22 cellular contexts compared by ENCODE assay signal in the genomic region with DNA sequence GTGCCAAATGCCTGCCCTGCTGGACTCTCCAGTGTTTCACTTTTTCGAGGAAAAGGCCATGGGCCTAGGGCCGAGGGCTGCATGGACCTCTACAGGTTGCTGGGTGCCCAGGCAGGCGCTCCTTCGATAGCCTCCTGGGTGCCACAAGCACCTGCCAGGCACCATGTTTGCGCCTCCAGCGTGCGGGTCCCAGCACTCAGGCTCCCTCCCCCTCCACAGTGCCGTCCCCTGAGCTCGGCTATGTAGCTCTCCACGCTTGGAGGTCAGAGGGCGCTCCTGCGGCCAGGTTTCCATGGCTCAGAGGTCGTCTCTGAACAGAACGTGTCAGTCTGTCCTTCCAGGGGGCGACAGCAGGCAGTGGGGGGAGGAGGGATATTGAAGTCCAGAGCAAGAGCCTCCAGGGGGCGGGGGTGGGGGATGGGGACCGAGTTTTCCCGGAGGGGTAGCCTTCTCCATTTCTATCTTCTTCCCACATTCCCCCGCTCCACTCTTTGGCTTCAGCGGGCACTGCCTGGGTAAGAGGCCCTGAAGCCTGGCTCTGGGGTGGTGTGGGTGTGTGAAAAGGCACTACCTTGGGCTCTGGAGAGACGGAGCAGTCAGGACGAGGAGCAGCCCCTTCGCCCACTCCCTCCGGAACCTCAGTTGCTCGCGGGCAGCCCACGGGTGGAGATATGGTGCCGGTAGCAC. TPM values are rescaled to one million over a fixed set of nuclear protein-coding genes. Genes with fewer than 3 reads are reported as not detected.
DNase-seq lines count a peak whose midpoint lies in the region; ATAC-seq and TF ChIP-seq lines count a peak whose summit lies in the region.
"Had no signal": no experiment of that assay in that cellular context is flagged by ENCODE, and none has a peak within 500 bp of the region (broad histone marks: within the 10 kb centered on the region; RNA-seq: fewer than 3 reads in every experiment).

No MANE protein-coding gene starts in this region.

- no peaks in the 10 kb centered on the region for H3K9me2 ChIP-seq in GM23338 (ENCODE audit: insufficient read depth)
- H3K9me2 ChIP-seq in neural cell (ENCODE audit: insufficient read depth, low read length): no peaks in the 10 kb centered on the region

- H3K27ac ChIP-seq in GM23338 (ENCODE audit: low read depth) (no peak overlapping the region), iPS-18a (ENCODE audit: low read length) (no peak overlapping the region), neural cell (ENCODE audit: low read length) (peak overlapping the region; percentile 20)
- H3K27ac ChIP-seq: parathyroid adenoma, VCaP had no signal

- H2AFZ ChIP-seq in GM23338 (no peak overlapping the region), neural cell (ENCODE audit: low read depth, low read length) (no peak overlapping the region)
- H2AFZ ChIP-seq: parathyroid adenoma had no signal

- H3K4me3 ChIP-seq in GM23338: peak overlapping the region; percentile 59
- H3K4me3 ChIP-seq in iPS-18a (ENCODE audit: low read length): peak overlapping the region; percentile 81
- peak overlapping the region; percentile 77 for H3K4me3 ChIP-seq in neural cell (ENCODE audit: low read length)

- H3K79me2 ChIP-seq in GM23338 (replicated peaks; ENCODE audit: insufficient read depth) (no peaks in the 10 kb centered on the region), neural cell (replicated peaks; ENCODE audit: insufficient read depth, low read length) (no peaks in the 10 kb centered on the region)
- H3K79me2 ChIP-seq: parathyroid adenoma had no signal

- H3K9me3 Mint-ChIP-seq in GM23338: no peaks in the 10 kb centered on the region; the same call in 1 of the 3 replicates

- peak in 1 of 2 experiments; percentile 34; a peak in 1 of 4 replicates for TF ChIP-seq CTCF in GM23338 (conservative IDR thresholded peaks at IDR 0.05; ENCODE audit: low read depth in 2 of 2)
- TF ChIP-seq CTCF in neural cell (IDR thresholded peaks at IDR 0.05; ENCODE audit: poor library complexity, severe bottlenecking): no peak

- H3K27ac Mint-ChIP-seq in GM23338: no peak overlapping the region
- H3K27ac Mint-ChIP-seq in T-helper 17 cell: no peak overlapping the region

- peaks cover 48% of the 10 kb centered on the region for H3K4me1 ChIP-seq in GM23338 (ENCODE audit: insufficient read depth)
- H3K4me1 ChIP-seq in iPS-18a (ENCODE audit: control insufficient read depth, low read depth, low read length): peaks cover 46% of the 10 kb centered on the region

- peaks cover 52% of the 10 kb centered on the region for H3K4me1 Mint-ChIP-seq in GM23338
- peaks cover 13% of the 10 kb centered on the region for H3K4me1 Mint-ChIP-seq in T-helper 17 cell

- H3K27me3 ChIP-seq in GM23338 (ENCODE audit: insufficient read depth) (peaks cover 98% of the 10 kb centered on the region), iPS-18a (ENCODE audit: control insufficient read depth, insufficient read depth, low read length) (peaks cover 98% of the 10 kb centered on the region), neural cell (ENCODE audit: insufficient read depth, low read depth, low read length) (peaks cover 98% of the 10 kb centered on the region)

- H3K36me3 Mint-ChIP-seq in GM23338 (ENCODE audit: low read depth) (no peaks in the 10 kb centered on the region), T-helper 17 cell (ENCODE audit: low read depth) (peaks cover 2% of the 10 kb centered on the region)

- H3K36me3 ChIP-seq in GM23338 (ENCODE audit: insufficient read depth) (no peaks in the 10 kb centered on the region), iPS-18a (ENCODE audit: control insufficient read depth, low read depth, low read length) (no peaks in the 10 kb centered on the region), neural cell (ENCODE audit: insufficient read depth, low read length) (no peaks in the 10 kb centered on the region)

- ATAC-seq in GM23338: peak; percentile 1; the same call in 2 of the 3 replicates
- no peak for ATAC-seq in T-helper 17 cell
- no peak for ATAC-seq in GM18867 (IDR thresholded peaks at IDR 0.05; ENCODE audit: unreplicated experiment)
- ATAC-seq in HG02759 (IDR thresholded peaks at IDR 0.05; ENCODE audit: unreplicated experiment): no peak
- no peak for ATAC-seq in HG03280 (IDR thresholded peaks at IDR 0.05; ENCODE audit: unreplicated experiment)

- H3K9ac ChIP-seq in iPS-18a (ENCODE audit: low read length): no peak overlapping the region
- peak overlapping the region; percentile 50 for H3K9ac ChIP-seq in neural cell (ENCODE audit: low read length)
- H3K9ac ChIP-seq: parathyroid adenoma had no signal

- H3F3A ChIP-seq in GM23338 (replicated peaks; ENCODE audit: low read depth) (peaks cover 20% of the 10 kb centered on the region; the same call in 1 of the 2 replicates), neural cell (ENCODE audit: insufficient read depth, low read length, poor library complexity, severe bottlenecking) (no peaks in the 10 kb centered on the region)

- H3K27me3 Mint-ChIP-seq in GM23338 (ENCODE audit: insufficient read depth, low read depth, poor library complexity) (peaks cover 89% of the 10 kb centered on the region), T-helper 17 cell (peaks cover 80% of the 10 kb centered on the region)

- H3K9me3 ChIP-seq in T-helper 17 cell (ENCODE audit: control insufficient read depth, low read length, poor library complexity, severe bottlenecking) (peaks cover 5% of the 10 kb centered on the region), iPS-18a (ENCODE audit: control insufficient read depth, low read depth, low read length) (no peaks in the 10 kb centered on the region), neural cell (ENCODE audit: low read length) (peaks cover 6% of the 10 kb centered on the region)

- DNase-seq in GM23338 (ENCODE audit: low spot score): peak; percentile 70
- no peak for DNase-seq in T-helper 17 cell
- DNase-seq in NK-92 (lab: John Stamatoyannopoulos, UW; ENCODE audit: unreplicated experiment): no peak
- DNase-seq: activated effector memory CD4-positive, alpha-beta T cell treated with Interleukin-2 at 50 U/mL for 16 hours; effector memory CD4-positive, alpha-beta T cell; head of caudate nucleus; midbrain; NCI-H2171; NCI-H69; Right ventricle myocardium superior; stimulated activated CD4-positive, alpha-beta T cell treated with anti-CD3 and anti-CD28 coated beads, Interleukin-2, amount 100 ng/mL, for 48 hours had no signal

- TF ChIP-seq RAD21 in neural cell (conservative IDR thresholded peaks at IDR 0.05): no peak

- TF ChIP-seq EP300 in neural cell (conservative IDR thresholded peaks at IDR 0.05; ENCODE audit: poor library complexity, severe bottlenecking): no peak

- peak overlapping the region; percentile 77 for H3K4me3 Mint-ChIP-seq in GM23338
- H3K4me3 Mint-ChIP-seq in T-helper 17 cell: peak overlapping the region; percentile 37

- peaks cover 11% of the 10 kb centered on the region; the same call in 1 of the 2 replicates for H4K20me1 ChIP-seq in GM23338 (replicated peaks; ENCODE audit: insufficient read depth)
- no peaks in the 10 kb centered on the region for H4K20me1 ChIP-seq in neural cell (ENCODE audit: insufficient read depth)

- H3K4me2 ChIP-seq in GM23338 (peak overlapping the region; percentile 82), neural cell (ENCODE audit: low read length) (no peak overlapping the region)

TF ChIP-seq in GM23338, 12 proteins besides CTCF, POLR2A, EP300 and RAD21 (continues in another document):
- TF ChIP-seq NANOG (IDR thresholded peaks at IDR 0.05; ENCODE audit: borderline replicate concordance): no peak
- no peak for TF ChIP-seq POLR2AphosphoS5 (IDR thresholded peaks at IDR 0.05; ENCODE audit: low read depth)
- TF ChIP-seq ZNF114 (CRISPR knock-in tag; IDR thresholded peaks at IDR 0.05): no peak
- no peak for TF ChIP-seq CREB1 (CRISPR knock-in tag; IDR thresholded peaks at IDR 0.05; ENCODE audit: low read depth)
- TF ChIP-seq, protein P1, sequence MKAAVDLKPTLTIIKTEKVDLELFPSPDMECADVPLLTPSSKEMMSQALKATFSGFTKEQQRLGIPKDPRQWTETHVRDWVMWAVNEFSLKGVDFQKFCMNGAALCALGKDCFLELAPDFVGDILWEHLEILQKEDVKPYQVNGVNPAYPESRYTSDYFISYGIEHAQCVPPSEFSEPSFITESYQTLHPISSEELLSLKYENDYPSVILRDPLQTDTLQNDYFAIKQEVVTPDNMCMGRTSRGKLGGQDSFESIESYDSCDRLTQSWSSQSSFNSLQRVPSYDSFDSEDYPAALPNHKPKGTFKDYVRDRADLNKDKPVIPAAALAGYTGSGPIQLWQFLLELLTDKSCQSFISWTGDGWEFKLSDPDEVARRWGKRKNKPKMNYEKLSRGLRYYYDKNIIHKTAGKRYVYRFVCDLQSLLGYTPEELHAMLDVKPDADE (IDR thresholded peaks at IDR 0.05): no peak

TF ChIP-seq in neural cell, 6 proteins besides CTCF, POLR2A, EP300 and RAD21 (continues in another document):
- TF ChIP-seq TAF1 (IDR thresholded peaks at IDR 0.05; ENCODE audit: low read depth) (no peak), EZH2 (IDR thresholded peaks at IDR 0.05; ENCODE audit: borderline replicate concordance, insufficient read depth, low read length, poor library complexity, severe bottlenecking) (no peak)
- TF ChIP-seq, protein P2, sequence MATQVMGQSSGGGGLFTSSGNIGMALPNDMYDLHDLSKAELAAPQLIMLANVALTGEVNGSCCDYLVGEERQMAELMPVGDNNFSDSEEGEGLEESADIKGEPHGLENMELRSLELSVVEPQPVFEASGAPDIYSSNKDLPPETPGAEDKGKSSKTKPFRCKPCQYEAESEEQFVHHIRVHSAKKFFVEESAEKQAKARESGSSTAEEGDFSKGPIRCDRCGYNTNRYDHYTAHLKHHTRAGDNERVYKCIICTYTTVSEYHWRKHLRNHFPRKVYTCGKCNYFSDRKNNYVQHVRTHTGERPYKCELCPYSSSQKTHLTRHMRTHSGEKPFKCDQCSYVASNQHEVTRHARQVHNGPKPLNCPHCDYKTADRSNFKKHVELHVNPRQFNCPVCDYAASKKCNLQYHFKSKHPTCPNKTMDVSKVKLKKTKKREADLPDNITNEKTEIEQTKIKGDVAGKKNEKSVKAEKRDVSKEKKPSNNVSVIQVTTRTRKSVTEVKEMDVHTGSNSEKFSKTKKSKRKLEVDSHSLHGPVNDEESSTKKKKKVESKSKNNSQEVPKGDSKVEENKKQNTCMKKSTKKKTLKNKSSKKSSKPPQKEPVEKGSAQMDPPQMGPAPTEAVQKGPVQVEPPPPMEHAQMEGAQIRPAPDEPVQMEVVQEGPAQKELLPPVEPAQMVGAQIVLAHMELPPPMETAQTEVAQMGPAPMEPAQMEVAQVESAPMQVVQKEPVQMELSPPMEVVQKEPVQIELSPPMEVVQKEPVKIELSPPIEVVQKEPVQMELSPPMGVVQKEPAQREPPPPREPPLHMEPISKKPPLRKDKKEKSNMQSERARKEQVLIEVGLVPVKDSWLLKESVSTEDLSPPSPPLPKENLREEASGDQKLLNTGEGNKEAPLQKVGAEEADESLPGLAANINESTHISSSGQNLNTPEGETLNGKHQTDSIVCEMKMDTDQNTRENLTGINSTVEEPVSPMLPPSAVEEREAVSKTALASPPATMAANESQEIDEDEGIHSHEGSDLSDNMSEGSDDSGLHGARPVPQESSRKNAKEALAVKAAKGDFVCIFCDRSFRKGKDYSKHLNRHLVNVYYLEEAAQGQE (IDR thresholded peaks at IDR 0.05; ENCODE audit: borderline replicate concordance): no peak

RNA-seq across cellular contexts. Expression of gene ONECUT1, which starts 3.6 kb away (rescaled TPM):
- 4.2 and 9.4 TPM in 2 replicates for total RNA-seq in GM23338 (2014; rRNA removed; shearing (Covaris generic))
- 3.9 and 4.3 TPM in 2 replicates for polyA plus RNA-seq in GM23338 (2016; fragmentation: Nextera tagmentation; extraction: Ambion mirVana)
- not detected for total RNA-seq in T-helper 17 cell
- 1.2 and 3.4 TPM in 2 replicates for polyA plus RNA-seq in neural cell
- polyA minus RNA-seq in neural cell: 6.8 and 25.6 TPM in 2 replicates
- total RNA-seq: kidney epithelial cell; Right ventricle myocardium superior; skeletal muscle tissue; subcutaneous adipose tissue; T-helper 1 cell treated with Interleukin-12 subunit alpha and Interleukin-12 subunit beta and Interleukin-4 antibody, amounts not matched to agents 30 ng/mL and 1 ng/mL, for 36 hours had no signal
